ENCODE assay signal across 8 cellular contexts in the genomic region with DNA sequence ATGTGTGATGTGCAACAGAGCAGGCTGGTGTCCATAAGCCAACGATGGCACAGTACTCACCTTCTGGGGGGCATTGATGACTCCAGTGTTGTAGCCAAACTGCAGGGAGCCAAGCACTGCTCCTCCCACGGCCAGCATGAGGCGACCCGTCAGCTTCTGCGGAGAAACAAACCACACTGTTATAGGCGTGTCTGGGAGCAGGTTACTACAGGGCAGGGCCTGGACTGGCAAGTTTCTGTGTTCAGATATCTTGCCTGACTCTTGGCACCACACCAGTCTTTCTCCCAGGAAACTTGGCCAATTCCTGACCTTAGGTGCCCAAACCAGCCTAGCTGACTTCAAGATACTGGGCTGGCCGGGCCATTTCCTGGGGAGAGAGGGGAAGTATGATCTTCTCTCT. TPM values are rescaled to one million over a fixed set of nuclear protein-coding genes. Genes with fewer than 3 reads are reported as not detected.
DNase-seq lines count a peak whose midpoint lies in the region; ATAC-seq and TF ChIP-seq lines count a peak whose summit lies in the region.

No MANE protein-coding gene starts in this region.

- H3K27ac ChIP-seq in esophagus squamous epithelium (peak overlapping the region; percentile 88 to 96 (median 90)), sigmoid colon (peak overlapping the region in 3 of 4 donors; percentile 79 to 86 (median 80))

- ATAC-seq in HG03280 (IDR thresholded peaks at IDR 0.05; ENCODE audit: unreplicated experiment) (no peak), GM18867 (IDR thresholded peaks at IDR 0.05; ENCODE audit: unreplicated experiment) (no peak)

- H3K27me3 Mint-ChIP-seq in T-helper 2 cell treated with Interferon-gamma antibody and Interleukin-4, amounts not matched to agents 5 μg/mL and 100 μg/mL, for 36 hours (ENCODE audit: low read depth) = no peaks in the 10 kb centered on the region

- peaks cover 73% of the 10 kb centered on the region for H3K36me3 Mint-ChIP-seq in T-helper 2 cell treated with Interferon-gamma antibody and Interleukin-4, amounts not matched to agents 5 μg/mL and 100 μg/mL, for 36 hours (ENCODE audit: low read depth)

- intact Hi-C loops in esophagus squamous epithelium (cut with DNase I) = no loop called here
- intact Hi-C loops in sigmoid colon (cut with DNase I) = no loop called here

- peak overlapping the region; percentile 75 for H3K4me3 Mint-ChIP-seq in T-helper 2 cell treated with Interferon-gamma antibody and Interleukin-4, amounts not matched to agents 5 μg/mL and 100 μg/mL, for 36 hours

- peak; percentile 99 for DNase-seq in H4 (ENCODE audit: low spot score)
- no peak for DNase-seq in T-helper 2 cell treated with Interferon-gamma antibody and Interleukin-4, amounts not matched to agents 5 μg/mL and 100 μg/mL, for 36 hours (ENCODE audit: low spot score)
- DNase-seq in esophagus squamous epithelium (lab: John Stamatoyannopoulos, UW) = no peak
- peak; percentile 83 for DNase-seq in sigmoid colon
- no peak for DNase-seq in NCI-H2107 (lab: John Stamatoyannopoulos, UW)
- no peak for DNase-seq in DMS153 treated with DMSO at 0.1 percent for 48 hours (lab: John Stamatoyannopoulos, UW; ENCODE audit: unreplicated experiment)

- H3K4me1 Mint-ChIP-seq in T-helper 2 cell treated with Interferon-gamma antibody and Interleukin-4, amounts not matched to agents 5 μg/mL and 100 μg/mL, for 36 hours (ENCODE audit: low read depth) = peaks cover 85% of the 10 kb centered on the region

- H3K9me3 ChIP-seq in esophagus squamous epithelium (no peaks in the 10 kb centered on the region), sigmoid colon (no peaks in the 10 kb centered on the region)

- H3K9me3 Mint-ChIP-seq in T-helper 2 cell treated with Interferon-gamma antibody and Interleukin-4, amounts not matched to agents 5 μg/mL and 100 μg/mL, for 36 hours = no peaks in the 10 kb centered on the region

- peak in 3 of 4 donors; percentile 5 to 48 (median 17) for TF ChIP-seq POLR2A in esophagus squamous epithelium (IDR thresholded peaks at IDR 0.05)
- TF ChIP-seq POLR2A in sigmoid colon (IDR thresholded peaks at IDR 0.05) = no peak

- peaks cover 70 to 100% (median 91%) of the 10 kb centered on the region in 3 donors for H3K4me1 ChIP-seq in esophagus squamous epithelium
- H3K4me1 ChIP-seq in sigmoid colon = peaks cover 0 to 80% (median 56%) of the 10 kb centered on the region in 4 donors

- TF ChIP-seq EP300 in sigmoid colon (IDR thresholded peaks at IDR 0.05) = no peak

- 15 to 38% methylated on average over 1 to 6 of the region's 7 CpGs for WGBS in esophagus squamous epithelium, 2 donors
- WGBS in sigmoid colon, 2 donors = 13 to 46% methylated on average over 7 of the region's 7 CpGs

- TF ChIP-seq CTCF in esophagus squamous epithelium (IDR thresholded peaks at IDR 0.05) (no peak), sigmoid colon (IDR thresholded peaks at IDR 0.05) (no peak)

- H3K36me3 ChIP-seq in esophagus squamous epithelium = peaks cover 0 to 54% (median 6%) of the 10 kb centered on the region in 3 donors
- no peaks in the 10 kb centered on the region for H3K36me3 ChIP-seq in sigmoid colon

- H3K4me3 ChIP-seq in esophagus squamous epithelium (no peak overlapping the region), sigmoid colon (no peak overlapping the region)

- H3K27ac Mint-ChIP-seq in T-helper 2 cell treated with Interferon-gamma antibody and Interleukin-4, amounts not matched to agents 5 μg/mL and 100 μg/mL, for 36 hours = peak overlapping the region; percentile 91

- H3K27me3 ChIP-seq in esophagus squamous epithelium (no peaks in the 10 kb centered on the region), sigmoid colon (no peaks in the 10 kb centered on the region)

RNA-seq across cellular contexts. Expression of gene SLC2A1, which starts 15.5 kb away (rescaled TPM):
- total RNA-seq in H4 (2014; rRNA removed; shearing (Covaris generic)) = 372 and 398 TPM in 2 replicates
- total RNA-seq in esophagus squamous epithelium (100 to 1,000 TPM; 238 to 883 (median 448) TPM), sigmoid colon (10 to 100 TPM in 3 of 4 donors, 1 to 10 TPM in 1; 7.7 to 33.5 (median 15.3) TPM)
- 10 to 100 TPM in 1 of 3 donors, 1 to 10 TPM in 2; 4.2 to 44.9 (median 8.8) TPM for polyA plus RNA-seq in sigmoid colon

Comparison
In these comparisons a context has a peak if more than half of its experiments do, and no peak if none do; other contexts are left out.
1. DNase-seq: peak in H4 (single experiment) and sigmoid colon (single experiment); none in T-helper 2 cell treated with Interferon-gamma antibody and Interleukin-4, amounts not matched to agents 5 μg/mL and 100 μg/mL, for 36 hours (single experiment), esophagus squamous epithelium (single experiment), NCI-H2107 (single experiment) and DMS153 treated with DMSO at 0.1 percent for 48 hours (single experiment).
2. POLR2A ChIP-seq: peak in esophagus squamous epithelium (3 of 4); none in sigmoid colon (0 of 2).
3. RNA of gene SLC2A1, which starts 15.5 kb away (total RNA-seq): 238 to 883 TPM in esophagus squamous epithelium and 372 to 398 TPM in H4; 7.7 to 33.5 TPM in sigmoid colon; every median in the first group is over 4 times any median in the second.